Comparison of ENCODE assay signal across 9 cellular contexts in genomic region chr4:705278-706082, GRCh38. TPM values are rescaled to one million over a fixed set of nuclear protein-coding genes. Genes with fewer than 3 reads are reported as not detected.
A peak's percentile ranks its signal among the peaks of the same experiment; 100 is the strongest.
DNase-seq lines count a peak whose midpoint lies in the region; ATAC-seq and FAIRE-seq lines count a peak whose summit lies in the region.
"Had no signal": no experiment of that assay in that cellular context is flagged by ENCODE, and none has a peak within 500 bp of the region (broad histone marks: within the 10 kb centered on the region; RNA-seq: fewer than 3 reads in every experiment).

A gene with protein sequence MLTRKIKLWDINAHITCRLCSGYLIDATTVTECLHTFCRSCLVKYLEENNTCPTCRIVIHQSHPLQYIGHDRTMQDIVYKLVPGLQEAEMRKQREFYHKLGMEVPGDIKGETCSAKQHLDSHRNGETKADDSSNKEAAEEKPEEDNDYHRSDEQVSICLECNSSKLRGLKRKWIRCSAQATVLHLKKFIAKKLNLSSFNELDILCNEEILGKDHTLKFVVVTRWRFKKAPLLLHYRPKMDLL (plus strand): TSS chr4:705832. CDS start chr4:733681, 27,849 bp downstream.

- ATAC-seq in HG03442 (IDR thresholded peaks at IDR 0.05; ENCODE audit: unreplicated experiment) = peak; percentile 87

- DNase-seq in Ammon's horn (ENCODE audit: low spot score) (peak; percentile 98), GM19239 (ENCODE audit: insufficient read length, low spot score) (peak; percentile 99), NCI-H510A treated with DMSO at 0.1 percent for 48 hours (lab: John Stamatoyannopoulos, UW) (peak; percentile 68), cerebellum (ENCODE audit: low spot score) (peak; percentile 100), kidney glomerular epithelial cell (lab: John Stamatoyannopoulos, UW) (peak; percentile 77)
- peak; percentile 97 for DNase-seq in activated CD4-positive, alpha-beta T cell treated with anti-CD3 and anti-CD28 coated beads for 24 hours (ENCODE audit: low read depth in 2 of 2)
- DNase-seq in stimulated activated CD4-positive, alpha-beta T cell treated with anti-CD3 and anti-CD28 coated beads, Interleukin-15, amount 100 ng/mL, for 48 hours (ENCODE audit: low read depth in 2 of 2) = peak; percentile 97 to 98

- peak; percentile 90 for FAIRE-seq in GM19239 (lab: Jason Lieb, UNC)
- FAIRE-seq: colon had no signal

RNA-seq across cellular contexts. Expression of the gene that starts here (rescaled TPM):
- 79.5 TPM for total RNA-seq in cerebellum

Comparison
In these comparisons a context has a peak if more than half of its experiments do, and no peak if none do; other contexts are left out.
1. Peak in every context shown above with its lines: DNase-seq and ATAC-seq.